In the genomic region with DNA sequence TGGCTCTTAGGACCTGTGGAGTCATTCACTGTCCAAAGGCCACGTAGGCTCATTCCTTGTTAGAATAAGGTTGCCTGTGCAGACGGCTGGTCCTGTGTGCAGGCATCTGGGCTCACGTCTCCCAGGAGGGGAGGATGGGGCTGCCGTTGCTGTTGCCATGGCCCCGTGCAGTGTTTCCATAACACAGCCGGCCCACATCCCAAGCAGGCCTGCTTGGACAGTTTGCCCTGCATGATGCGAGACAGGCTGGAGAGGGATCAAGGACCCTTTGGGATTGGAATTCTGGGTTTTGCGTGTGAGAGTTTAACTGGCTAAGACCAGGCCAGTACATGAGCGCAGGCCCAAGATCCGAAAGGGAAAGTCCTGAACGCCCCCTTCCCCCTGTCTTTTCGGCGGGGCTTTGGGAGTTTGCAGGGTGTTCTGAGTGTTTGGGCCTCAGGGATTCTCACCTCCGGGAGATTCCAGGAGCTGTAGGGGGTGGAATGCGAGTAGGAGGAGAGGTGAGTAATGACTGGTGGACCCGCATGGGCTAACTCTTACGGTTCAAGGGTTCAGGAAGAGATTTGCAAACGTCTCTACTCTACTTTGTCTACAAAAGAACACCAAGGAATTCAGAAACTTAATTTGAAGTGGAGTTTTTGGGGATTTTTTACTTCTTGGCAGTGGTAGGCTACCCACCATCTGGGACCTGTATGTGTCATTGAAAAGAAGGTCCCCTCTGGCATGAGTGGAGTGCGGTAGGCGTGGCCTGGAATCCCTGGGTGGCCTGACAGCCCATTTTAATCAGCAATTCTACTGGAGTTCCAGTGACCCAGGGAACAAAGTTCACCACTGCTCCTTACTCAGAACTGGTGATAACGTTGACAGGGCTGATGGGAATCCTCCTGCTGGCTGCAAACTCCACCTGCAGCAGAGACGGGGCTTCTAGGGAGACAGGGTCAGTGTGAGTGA, we compare ENCODE assay signal across 1 cellular context.
TF ChIP-seq lines count a peak whose summit lies in the region.

No MANE protein-coding gene starts in this region.

TF ChIP-seq in K562, 482 proteins besides CTCF, POLR2A, EP300 and RAD21 (continued from another document):
- TF ChIP-seq RBM14 (IDR thresholded peaks at IDR 0.05; ENCODE audit: borderline replicate concordance, insufficient read depth, low read depth, low read length), result no peak
- TF ChIP-seq TEAD2 (tag; IDR thresholded peaks at IDR 0.05), result no peak
- TF ChIP-seq ZNF778 (CRISPR knock-in tag; IDR thresholded peaks at IDR 0.05), result no peak
- TF ChIP-seq ZNF717 (CRISPR knock-in tag; IDR thresholded peaks at IDR 0.05), result no peak
- no peak for TF ChIP-seq GTF2E2 (tag; IDR thresholded peaks at IDR 0.05)
- TF ChIP-seq DDX20 (tag; IDR thresholded peaks at IDR 0.05; ENCODE audit: low read depth), result no peak
- no peak for TF ChIP-seq SETDB1 (IDR thresholded peaks at IDR 0.05; ENCODE audit: low read length)
- no peak for TF ChIP-seq ZKSCAN1 (IDR thresholded peaks at IDR 0.05; ENCODE audit: low read depth, low read length)
TF ChIP-seq in K562: peak in this region for 0.
